In genomic region chr6:84043555-84043954, GRCh38 we compare ENCODE assay signal across 9 cellular contexts. TPM values are rescaled to one million over a fixed set of nuclear protein-coding genes. Genes with fewer than 3 reads are reported as not detected.
"Had no signal": no experiment of that assay in that cellular context is flagged by ENCODE, and none has a peak within 500 bp of the region (broad histone marks: within the 10 kb centered on the region; RNA-seq: fewer than 3 reads in every experiment).

No MANE protein-coding gene starts in this region.

- H3K9ac ChIP-seq: GM23248 had no signal

- H3K4me1 ChIP-seq: HAP-1 had no signal

- H3K4me3 Mint-ChIP-seq: HFFc6 had no signal

- H2AFZ ChIP-seq: GM23248 had no signal

- H3K36me3 ChIP-seq: HAP-1 had no signal

- H3K4me3 ChIP-seq: GM23248, HAP-1 had no signal

- H3K9me3 Mint-ChIP-seq: HFFc6 had no signal

- H3K27ac Mint-ChIP-seq: HFFc6 had no signal

- H3K27ac ChIP-seq: GM23248, HL-60 had no signal

- ATAC-seq: HCT116 had no signal

- DNase-seq: GM23248, GOT3, H7, HFFc6, IMR-90 had no signal

RNA-seq across cellular contexts. Expression of gene MRAP2, which starts 10.0 kb away (rescaled TPM):
- total RNA-seq: H4, IMR-90 had no signal
